Comparison of ENCODE assay signal across 1 cellular context in genomic region chr20:18678599-18678998, GRCh38.
TF ChIP-seq lines count a peak whose summit lies in the region.

No MANE protein-coding gene starts in this region.

TF ChIP-seq in GM23338, 12 proteins besides CTCF, POLR2A, EP300 and RAD21:
- TF ChIP-seq, protein P1, sequence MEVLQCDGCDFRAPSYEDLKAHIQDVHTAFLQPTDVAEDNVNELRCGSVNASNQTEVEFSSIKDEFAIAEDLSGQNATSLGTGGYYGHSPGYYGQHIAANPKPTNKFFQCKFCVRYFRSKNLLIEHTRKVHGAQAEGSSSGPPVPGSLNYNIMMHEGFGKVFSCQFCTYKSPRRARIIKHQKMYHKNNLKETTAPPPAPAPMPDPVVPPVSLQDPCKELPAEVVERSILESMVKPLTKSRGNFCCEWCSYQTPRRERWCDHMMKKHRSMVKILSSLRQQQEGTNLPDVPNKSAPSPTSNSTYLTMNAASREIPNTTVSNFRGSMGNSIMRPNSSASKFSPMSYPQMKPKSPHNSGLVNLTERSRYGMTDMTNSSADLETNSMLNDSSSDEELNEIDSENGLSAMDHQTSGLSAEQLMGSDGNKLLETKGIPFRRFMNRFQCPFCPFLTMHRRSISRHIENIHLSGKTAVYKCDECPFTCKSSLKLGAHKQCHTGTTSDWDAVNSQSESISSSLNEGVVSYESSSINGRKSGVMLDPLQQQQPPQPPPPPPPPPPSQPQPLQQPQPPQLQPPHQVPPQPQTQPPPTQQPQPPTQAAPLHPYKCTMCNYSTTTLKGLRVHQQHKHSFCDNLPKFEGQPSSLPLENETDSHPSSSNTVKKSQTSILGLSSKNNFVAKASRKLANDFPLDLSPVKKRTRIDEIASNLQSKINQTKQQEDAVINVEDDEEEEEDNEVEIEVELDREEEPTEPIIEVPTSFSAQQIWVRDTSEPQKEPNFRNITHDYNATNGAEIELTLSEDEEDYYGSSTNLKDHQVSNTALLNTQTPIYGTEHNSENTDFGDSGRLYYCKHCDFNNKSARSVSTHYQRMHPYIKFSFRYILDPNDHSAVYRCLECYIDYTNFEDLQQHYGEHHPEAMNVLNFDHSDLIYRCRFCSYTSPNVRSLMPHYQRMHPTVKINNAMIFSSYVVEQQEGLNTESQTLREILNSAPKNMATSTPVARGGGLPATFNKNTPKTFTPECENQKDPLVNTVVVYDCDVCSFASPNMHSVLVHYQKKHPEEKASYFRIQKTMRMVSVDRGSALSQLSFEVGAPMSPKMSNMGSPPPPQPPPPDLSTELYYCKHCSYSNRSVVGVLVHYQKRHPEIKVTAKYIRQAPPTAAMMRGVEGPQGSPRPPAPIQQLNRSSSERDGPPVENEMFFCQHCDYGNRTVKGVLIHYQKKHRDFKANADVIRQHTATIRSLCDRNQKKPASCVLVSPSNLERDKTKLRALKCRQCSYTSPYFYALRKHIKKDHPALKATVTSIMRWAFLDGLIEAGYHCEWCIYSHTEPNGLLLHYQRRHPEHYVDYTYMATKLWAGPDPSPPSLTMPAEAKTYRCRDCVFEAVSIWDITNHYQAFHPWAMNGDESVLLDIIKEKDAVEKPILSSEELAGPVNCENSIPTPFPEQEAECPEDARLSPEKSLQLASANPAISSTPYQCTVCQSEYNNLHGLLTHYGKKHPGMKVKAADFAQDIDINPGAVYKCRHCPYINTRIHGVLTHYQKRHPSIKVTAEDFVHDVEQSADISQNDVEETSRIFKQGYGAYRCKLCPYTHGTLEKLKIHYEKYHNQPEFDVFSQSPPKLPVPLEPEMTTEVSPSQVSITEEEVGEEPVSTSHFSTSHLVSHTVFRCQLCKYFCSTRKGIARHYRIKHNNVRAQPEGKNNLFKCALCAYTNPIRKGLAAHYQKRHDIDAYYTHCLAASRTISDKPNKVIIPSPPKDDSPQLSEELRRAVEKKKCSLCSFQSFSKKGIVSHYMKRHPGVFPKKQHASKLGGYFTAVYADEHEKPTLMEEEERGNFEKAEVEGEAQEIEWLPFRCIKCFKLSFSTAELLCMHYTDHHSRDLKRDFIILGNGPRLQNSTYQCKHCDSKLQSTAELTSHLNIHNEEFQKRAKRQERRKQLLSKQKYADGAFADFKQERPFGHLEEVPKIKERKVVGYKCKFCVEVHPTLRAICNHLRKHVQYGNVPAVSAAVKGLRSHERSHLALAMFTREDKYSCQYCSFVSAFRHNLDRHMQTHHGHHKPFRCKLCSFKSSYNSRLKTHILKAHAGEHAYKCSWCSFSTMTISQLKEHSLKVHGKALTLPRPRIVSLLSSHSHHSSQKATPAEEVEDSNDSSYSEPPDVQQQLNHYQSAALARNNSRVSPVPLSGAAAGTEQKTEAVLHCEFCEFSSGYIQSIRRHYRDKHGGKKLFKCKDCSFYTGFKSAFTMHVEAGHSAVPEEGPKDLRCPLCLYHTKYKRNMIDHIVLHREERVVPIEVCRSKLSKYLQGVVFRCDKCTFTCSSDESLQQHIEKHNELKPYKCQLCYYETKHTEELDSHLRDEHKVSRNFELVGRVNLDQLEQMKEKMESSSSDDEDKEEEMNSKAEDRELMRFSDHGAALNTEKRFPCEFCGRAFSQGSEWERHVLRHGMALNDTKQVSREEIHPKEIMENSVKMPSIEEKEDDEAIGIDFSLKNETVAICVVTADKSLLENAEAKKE (CRISPR knock-in tag; IDR thresholded peaks at IDR 0.05), result no peak
- TF ChIP-seq REST (IDR thresholded peaks at IDR 0.05; ENCODE audit: unreplicated experiment) (no peak), ZNF331 (CRISPR knock-in tag; IDR thresholded peaks at IDR 0.05; ENCODE audit: low read depth) (no peak)
- TF ChIP-seq, protein P2, sequence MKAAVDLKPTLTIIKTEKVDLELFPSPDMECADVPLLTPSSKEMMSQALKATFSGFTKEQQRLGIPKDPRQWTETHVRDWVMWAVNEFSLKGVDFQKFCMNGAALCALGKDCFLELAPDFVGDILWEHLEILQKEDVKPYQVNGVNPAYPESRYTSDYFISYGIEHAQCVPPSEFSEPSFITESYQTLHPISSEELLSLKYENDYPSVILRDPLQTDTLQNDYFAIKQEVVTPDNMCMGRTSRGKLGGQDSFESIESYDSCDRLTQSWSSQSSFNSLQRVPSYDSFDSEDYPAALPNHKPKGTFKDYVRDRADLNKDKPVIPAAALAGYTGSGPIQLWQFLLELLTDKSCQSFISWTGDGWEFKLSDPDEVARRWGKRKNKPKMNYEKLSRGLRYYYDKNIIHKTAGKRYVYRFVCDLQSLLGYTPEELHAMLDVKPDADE (IDR thresholded peaks at IDR 0.05), result no peak
